Comparison of ENCODE assay signal across 13 cellular contexts in genomic region chr18:58965291-58965929, GRCh38.
DNase-seq lines count a peak whose midpoint lies in the region; ATAC-seq and TF ChIP-seq lines count a peak whose summit lies in the region.
"Had no signal": no experiment of that assay in that cellular context is flagged by ENCODE, and none has a peak within 500 bp of the region (broad histone marks: within the 10 kb centered on the region; RNA-seq: fewer than 3 reads in every experiment).

No MANE protein-coding gene starts in this region.

- peak overlapping the region; percentile 45 for H3K27ac Mint-ChIP-seq in T-helper 17 cell
- peak overlapping the region; percentile 79 for H3K27ac Mint-ChIP-seq in mesothelial cell of epicardium

- in situ Hi-C loops in transverse colon (cut with MboI; ENCODE audit: low pct_ligation_motif_present in 1 of 4, low pct_unique_long_range_greater_than_20kb in 1 of 4, low sequenced_read_pairs in 3 of 4) (no loop called here), brain microvascular endothelial cell (cut with HindIII; ENCODE audit: low pct_ligation_motif_present, low sequenced_read_pairs) (no loop called here)

- no peak for TF ChIP-seq EP300 in transverse colon (IDR thresholded peaks at IDR 0.05; ENCODE audit: low read depth)

- intact Hi-C loops in heart left ventricle (cut with DNase I) = no loop called here
- intact Hi-C loops in Right ventricle myocardium superior (cut with DNase I) = loop anchor here (10.0 kb wide), 1 partner anchor 181 kb away; no protein-coding TSS in a partner anchor
- intact Hi-C loops in transverse colon (cut with DNase I; ENCODE audit: low total_unique reads) = loop anchor here (10.0 kb wide), 1 partner anchor 181 kb away; no protein-coding TSS in a partner anchor

- H3K27me3 Mint-ChIP-seq in T-helper 17 cell (peaks cover 13% of the 10 kb centered on the region), mesothelial cell of epicardium (ENCODE audit: low read depth) (no peaks in the 10 kb centered on the region)

- ATAC-seq in heart left ventricle (no peak), Right ventricle myocardium superior (ENCODE audit: poor library complexity) (no peak), T-helper 17 cell (no peak), HG03571 (IDR thresholded peaks at IDR 0.05; ENCODE audit: unreplicated experiment) (no peak), GM18907 (IDR thresholded peaks at IDR 0.05; ENCODE audit: unreplicated experiment) (no peak)
- ATAC-seq: K562 had no signal

- no peak for TF ChIP-seq CTCF in heart left ventricle (IDR thresholded peaks at IDR 0.05)
- no peak for TF ChIP-seq CTCF in mesothelial cell of epicardium (IDR thresholded peaks at IDR 0.05; ENCODE audit: unreplicated experiment)
- TF ChIP-seq CTCF in transverse colon (IDR thresholded peaks at IDR 0.05) = no peak
- no peak for TF ChIP-seq CTCF in brain microvascular endothelial cell (IDR thresholded peaks at IDR 0.05; ENCODE audit: low read depth, low read length, missing control alignments)

- H3K36me3 Mint-ChIP-seq in T-helper 17 cell (ENCODE audit: low read depth) (no peaks in the 10 kb centered on the region), mesothelial cell of epicardium (peaks cover 40% of the 10 kb centered on the region)

- H3K27ac ChIP-seq in heart left ventricle = peak overlapping the region in 9 of 12 donors; percentile 7 to 69 (median 26)
- peak overlapping the region; percentile 51 to 62 (median 54) for H3K27ac ChIP-seq in transverse colon
- no peak overlapping the region for H3K27ac ChIP-seq in brain microvascular endothelial cell

- no peak overlapping the region for H3K4me3 Mint-ChIP-seq in T-helper 17 cell
- no peak overlapping the region for H3K4me3 Mint-ChIP-seq in mesothelial cell of epicardium

- WGBS in heart left ventricle, 4 donors = 53 to 67% (median 62%) methylated on average over 4 of the region's 4 CpGs
- 61 to 100% methylated on average over 2 to 4 of the region's 4 CpGs for WGBS in transverse colon (ENCODE audit: low coverage in 1 of 2), 2 donors

- H3K4me3 ChIP-seq in heart left ventricle (no peak overlapping the region), transverse colon (no peak overlapping the region), brain microvascular endothelial cell (ENCODE audit: low read depth, low read length) (no peak overlapping the region)
- H3K4me3 ChIP-seq: K562 had no signal

- no peak for DNase-seq in heart left ventricle
- DNase-seq in Right ventricle myocardium superior = no peak
- no peak for DNase-seq in T-helper 17 cell
- no peak for DNase-seq in mesothelial cell of epicardium (ENCODE audit: low spot score in 2 of 2, unreplicated experiment in 2 of 2)
- DNase-seq in transverse colon = no peak
- DNase-seq in brain microvascular endothelial cell = no peak
- DNase-seq: activated effector memory CD4-positive, alpha-beta T cell treated with anti-CD3 and anti-CD28 coated beads, Interleukin-2, amount 50 U/mL, for 16 hours; cerebellar nuclear complex; DMS53; NCI-H187 treated with DMSO at 0.1 percent for 48 hours had no signal

- H3K27me3 ChIP-seq in heart left ventricle (no peaks in the 10 kb centered on the region), transverse colon (no peaks in the 10 kb centered on the region), brain microvascular endothelial cell (replicated peaks) (no peaks in the 10 kb centered on the region)

- H3K9me3 ChIP-seq in heart left ventricle (no peaks in the 10 kb centered on the region), T-helper 17 cell (ENCODE audit: control insufficient read depth, low read length, poor library complexity, severe bottlenecking) (no peaks in the 10 kb centered on the region), transverse colon (no peaks in the 10 kb centered on the region)

- peaks cover 0 to 50% (median 43%) of the 10 kb centered on the region in 12 donors for H3K4me1 ChIP-seq in heart left ventricle
- H3K4me1 ChIP-seq in transverse colon = peaks cover 8 to 37% (median 20%) of the 10 kb centered on the region in 4 donors

- H3K4me1 Mint-ChIP-seq in T-helper 17 cell (peaks cover 10% of the 10 kb centered on the region), mesothelial cell of epicardium (peaks cover 24% of the 10 kb centered on the region)

- TF ChIP-seq POLR2A in heart left ventricle (IDR thresholded peaks at IDR 0.05) (no peak), transverse colon (IDR thresholded peaks at IDR 0.05) (no peak)

- no peaks in the 10 kb centered on the region for H3K9me3 Mint-ChIP-seq in mesothelial cell of epicardium

- peaks cover 0 to 57% (median 7%) of the 10 kb centered on the region in 9 donors for H3K36me3 ChIP-seq in heart left ventricle
- H3K36me3 ChIP-seq in transverse colon = no peaks in the 10 kb centered on the region
- H3K36me3 ChIP-seq in brain microvascular endothelial cell (replicated peaks) = no peaks in the 10 kb centered on the region

Comparison
In these comparisons a context has a peak if more than half of its experiments do, and no peak if none do; other contexts are left out.
1. intact Hi-C loops: an anchor here in Right ventricle myocardium superior (10.0 kb wide) and transverse colon (10.0 kb wide); none called in heart left ventricle.